8 cellular contexts compared by ENCODE assay signal in genomic region chr2:60515751-60516226, GRCh38. TPM values are rescaled to one million over a fixed set of nuclear protein-coding genes. Genes with fewer than 3 reads are reported as not detected.
DNase-seq lines count a peak whose midpoint lies in the region; ATAC-seq and TF ChIP-seq lines count a peak whose summit lies in the region.

No MANE protein-coding gene starts in this region.

- H3K9ac ChIP-seq in mammary epithelial cell (ENCODE audit: insufficient read depth, low read length): no peak overlapping the region

- WGBS in mammary epithelial cell (ENCODE audit: low coverage, missing lambda C conversion rate): 30% methylated on average over 6 of the region's 6 CpGs

- no peaks in the 10 kb centered on the region for H3K9me3 ChIP-seq in mammary epithelial cell (replicated peaks; ENCODE audit: insufficient read depth, low read length)

- no peaks in the 10 kb centered on the region for H4K20me1 ChIP-seq in mammary epithelial cell (ENCODE audit: insufficient read depth, low read length)

- H3K27me3 Mint-ChIP-seq in stimulated activated naive B cell treated with anti-CD40 and anti-IgM and Interleukin-4, amounts not matched to agents 10 μg/mL and 1 μg/mL and 100 μg/mL, for 72 hours: no peaks in the 10 kb centered on the region

- peaks cover 35% of the 10 kb centered on the region for H3K4me1 ChIP-seq in mammary epithelial cell (ENCODE audit: insufficient read depth, low read length)

- TF ChIP-seq CTCF in GM13976 (IDR thresholded peaks at IDR 0.05; ENCODE audit: borderline replicate concordance, control extremely low read depth, extremely low read depth, insufficient read depth, missing control alignments) (no peak), mammary epithelial cell (conservative IDR thresholded peaks at IDR 0.05 in 1 of 2, IDR thresholded peaks at IDR 0.05 in 1 of 2; ENCODE audit: extremely low read depth in 1 of 2, insufficient read depth in 1 of 2, low read depth in 1 of 2, low read length in 2 of 2) (no peak)

- no TSS peak for BruUV-seq in mammary epithelial cell (replicated peaks; lab: Mats Ljungman, UMichigan)

- dilution Hi-C loops in mammary epithelial cell (cut with HindIII; ENCODE audit: low sequenced_read_pairs): no loop called here

- H3K27ac ChIP-seq in mammary epithelial cell (ENCODE audit: insufficient read depth, low read depth, low read length): peak overlapping the region; percentile 7

- no peaks in the 10 kb centered on the region for H3K36me3 ChIP-seq in mammary epithelial cell (ENCODE audit: insufficient read depth, low read length)

- H3K79me2 ChIP-seq in mammary epithelial cell (ENCODE audit: insufficient read depth, low read length): no peaks in the 10 kb centered on the region

- H3K9me3 Mint-ChIP-seq in stimulated activated naive B cell treated with anti-CD40 and anti-IgM and Interleukin-4, amounts not matched to agents 10 μg/mL and 1 μg/mL and 100 μg/mL, for 72 hours: no peaks in the 10 kb centered on the region

- H3K4me3 Mint-ChIP-seq in stimulated activated naive B cell treated with anti-CD40 and anti-IgM and Interleukin-4, amounts not matched to agents 10 μg/mL and 1 μg/mL and 100 μg/mL, for 72 hours: peak overlapping the region; percentile 69 to 71

- peak overlapping the region; percentile 92 for H3K27ac Mint-ChIP-seq in stimulated activated naive B cell treated with anti-CD40 and anti-IgM and Interleukin-4, amounts not matched to agents 10 μg/mL and 1 μg/mL and 100 μg/mL, for 72 hours

- no peaks in the 10 kb centered on the region for H3K27me3 ChIP-seq in mammary epithelial cell (ENCODE audit: insufficient read depth, low read length)

- peak; percentile 85 for ATAC-seq in GM21529 (IDR thresholded peaks at IDR 0.05; ENCODE audit: unreplicated experiment)
- peak; percentile 84 to 89 for ATAC-seq in stimulated activated naive B cell treated with anti-CD40 and anti-IgM and Interleukin-4, amounts not matched to agents 10 μg/mL and 1 μg/mL and 100 μg/mL, for 72 hours (replicated peaks)

- peaks cover 79 to 87% of the 10 kb centered on the region in 2 donors for H3K4me1 Mint-ChIP-seq in stimulated activated naive B cell treated with anti-CD40 and anti-IgM and Interleukin-4, amounts not matched to agents 10 μg/mL and 1 μg/mL and 100 μg/mL, for 72 hours

- H3K36me3 Mint-ChIP-seq in stimulated activated naive B cell treated with anti-CD40 and anti-IgM and Interleukin-4, amounts not matched to agents 10 μg/mL and 1 μg/mL and 100 μg/mL, for 72 hours: peaks cover 46 to 54% of the 10 kb centered on the region in 2 donors

- in situ Hi-C loops in GM13976 (cut with MboI; ENCODE audit: low sequenced_read_pairs, unreplicated experiment): no loop called here
- in situ Hi-C loops in mammary epithelial cell (cut with MboI; ENCODE audit: low sequenced_read_pairs in 2 of 2): no loop called here

- POLR2A ChIA-PET in HEK293T (lab: Yijun Ruan, JAX): no interaction called here

- intact Hi-C loops in mammary epithelial cell (cut with micrococcal nuclease): no loop called here

- CTCF ChIA-PET in mammary epithelial cell (lab: Charles Lee; ENCODE audit: low non-redundant PET) (interaction anchor here (0.6 kb wide), 1 partner anchor 1835 kb away, joined by 3 read pairs; no protein-coding TSS in a partner anchor), HEK293T (lab: Yijun Ruan, JAX) (no interaction called here)

- H2AFZ ChIP-seq in mammary epithelial cell (ENCODE audit: low read depth, low read length): peak overlapping the region; percentile 52

- peak overlapping the region; percentile 20 for H3K4me2 ChIP-seq in mammary epithelial cell (ENCODE audit: insufficient read depth, low read depth, low read length)

- H3K4me3 ChIP-seq in mammary epithelial cell (replicated peaks in 1 of 3; ENCODE audit: insufficient read depth in 1 of 3, low read depth in 2 of 3, low read length in 3 of 3): no peak overlapping the region

- DNase-seq in GM13976 (ENCODE audit: low spot score): peak; percentile 71
- DNase-seq in HT1080 (ENCODE audit: low read depth): peak; percentile 78
- DNase-seq in mammary epithelial cell: peak; percentile 62
- peak; percentile 83 for DNase-seq in stimulated activated naive B cell treated with anti-CD40 and anti-IgM and Interleukin-4, amounts not matched to agents 10 μg/mL and 1 μg/mL and 100 μg/mL, for 72 hours
- no peak for DNase-seq in germinal center (ENCODE audit: low spot score)
- no peak for DNase-seq in dermis blood vessel endothelial cell
- no peak for DNase-seq in HEK293T (ENCODE audit: extremely low spot score)

TF ChIP-seq in HEK293T, 16 proteins besides CTCF, POLR2A, EP300 and RAD21:
- TF ChIP-seq ARNT (IDR thresholded peaks at IDR 0.05) (no peak), FOXK2 (IDR thresholded peaks at IDR 0.05) (no peak)

RNA-seq across cellular contexts. Expression of gene BCL11A, which starts 37.7 kb away (rescaled TPM):
- 9.8 and 15.6 TPM in 2 replicates for total RNA-seq in HT1080 (2014; rRNA removed; shearing (Covaris generic))
- polyA plus RNA-seq in HT1080 (2015; cell fraction: cytosol; rRNA removed): 8.3 and 8.5 TPM in 2 replicates
- polyA plus RNA-seq in HT1080 (2015; cell fraction: nucleus; rRNA removed): 11.6 and 13.6 TPM in 2 replicates
- 10 to 100 TPM in 1 of 2 donors, 1 to 10 TPM in 1; 8.5 to 12.7 TPM for total RNA-seq in mammary epithelial cell
- polyA plus RNA-seq in mammary epithelial cell: 2.7 TPM
- polyA minus RNA-seq in mammary epithelial cell: 10.6 TPM
- under 0.01 and 0.23 TPM in 2 replicates for total RNA-seq in dermis blood vessel endothelial cell

Comparison
In these comparisons a context has a peak if more than half of its experiments do, and no peak if none do; other contexts are left out.
1. DNase-seq: peak in GM13976 (single experiment), HT1080 (single experiment), mammary epithelial cell (single experiment) and stimulated activated naive B cell treated with anti-CD40 and anti-IgM and Interleukin-4, amounts not matched to agents 10 μg/mL and 1 μg/mL and 100 μg/mL, for 72 hours (single experiment); none in germinal center (single experiment), dermis blood vessel endothelial cell (single experiment) and HEK293T (single experiment).